ENCODE assay signal across 1 cellular context in the genomic region with DNA sequence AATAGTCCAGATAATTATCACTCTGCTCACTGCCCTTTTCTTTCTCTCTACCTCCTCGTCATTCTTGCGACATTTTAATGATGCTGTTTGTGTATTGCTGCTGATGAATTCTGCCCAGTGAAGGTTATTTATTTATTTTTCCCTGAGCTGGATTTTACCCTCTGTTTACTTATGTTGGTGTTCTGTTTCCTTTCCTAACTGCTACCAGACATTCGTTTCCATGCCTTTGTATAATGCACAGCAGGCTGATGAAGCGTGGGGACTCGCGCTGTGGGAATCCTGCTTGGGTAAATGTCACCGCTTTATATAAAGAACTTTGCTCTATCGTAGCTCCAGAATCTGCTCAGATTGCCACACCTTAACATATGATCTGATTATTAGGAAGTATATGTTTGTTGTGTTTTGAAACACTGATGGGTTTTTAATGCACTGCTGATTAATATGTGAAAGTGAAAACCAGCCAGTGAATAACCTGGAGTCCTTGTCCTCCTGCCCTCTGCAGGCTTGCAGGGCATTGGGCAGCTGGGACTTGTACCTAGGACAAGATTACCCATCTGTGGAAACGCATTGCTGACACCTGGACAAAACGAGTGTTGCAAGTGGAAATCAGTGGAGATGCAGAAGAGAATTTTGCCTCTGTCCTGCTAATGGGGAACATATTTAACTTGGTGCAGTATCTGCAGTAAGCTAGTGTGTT.
TF ChIP-seq lines count a peak whose summit lies in the region.

No MANE protein-coding gene starts in this region.

TF ChIP-seq in WTC11, 78 proteins besides CTCF, POLR2A, EP300 and RAD21 (continued from another document):
- TF ChIP-seq, protein P1, sequence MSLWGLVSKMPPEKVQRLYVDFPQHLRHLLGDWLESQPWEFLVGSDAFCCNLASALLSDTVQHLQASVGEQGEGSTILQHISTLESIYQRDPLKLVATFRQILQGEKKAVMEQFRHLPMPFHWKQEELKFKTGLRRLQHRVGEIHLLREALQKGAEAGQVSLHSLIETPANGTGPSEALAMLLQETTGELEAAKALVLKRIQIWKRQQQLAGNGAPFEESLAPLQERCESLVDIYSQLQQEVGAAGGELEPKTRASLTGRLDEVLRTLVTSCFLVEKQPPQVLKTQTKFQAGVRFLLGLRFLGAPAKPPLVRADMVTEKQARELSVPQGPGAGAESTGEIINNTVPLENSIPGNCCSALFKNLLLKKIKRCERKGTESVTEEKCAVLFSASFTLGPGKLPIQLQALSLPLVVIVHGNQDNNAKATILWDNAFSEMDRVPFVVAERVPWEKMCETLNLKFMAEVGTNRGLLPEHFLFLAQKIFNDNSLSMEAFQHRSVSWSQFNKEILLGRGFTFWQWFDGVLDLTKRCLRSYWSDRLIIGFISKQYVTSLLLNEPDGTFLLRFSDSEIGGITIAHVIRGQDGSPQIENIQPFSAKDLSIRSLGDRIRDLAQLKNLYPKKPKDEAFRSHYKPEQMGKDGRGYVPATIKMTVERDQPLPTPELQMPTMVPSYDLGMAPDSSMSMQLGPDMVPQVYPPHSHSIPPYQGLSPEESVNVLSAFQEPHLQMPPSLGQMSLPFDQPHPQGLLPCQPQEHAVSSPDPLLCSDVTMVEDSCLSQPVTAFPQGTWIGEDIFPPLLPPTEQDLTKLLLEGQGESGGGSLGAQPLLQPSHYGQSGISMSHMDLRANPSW (CRISPR knock-in tag; conservative IDR thresholded peaks at IDR 0.05; ENCODE audit: low read depth) = no peak
- TF ChIP-seq ZNF532 (CRISPR knock-in tag; IDR thresholded peaks at IDR 0.05; ENCODE audit: borderline replicate concordance) = no peak
- TF ChIP-seq ATF1 (CRISPR knock-in tag; IDR thresholded peaks at IDR 0.05) = no peak
- no peak for TF ChIP-seq SMAD4 (CRISPR knock-in tag; IDR thresholded peaks at IDR 0.05)
- TF ChIP-seq NR2C2 (CRISPR knock-in tag; IDR thresholded peaks at IDR 0.05) = no peak
- no peak for TF ChIP-seq GABPB1 (CRISPR knock-in tag; IDR thresholded peaks at IDR 0.05)
- no peak for TF ChIP-seq NR1H2 (CRISPR knock-in tag; IDR thresholded peaks at IDR 0.05)
- TF ChIP-seq, protein P2, sequence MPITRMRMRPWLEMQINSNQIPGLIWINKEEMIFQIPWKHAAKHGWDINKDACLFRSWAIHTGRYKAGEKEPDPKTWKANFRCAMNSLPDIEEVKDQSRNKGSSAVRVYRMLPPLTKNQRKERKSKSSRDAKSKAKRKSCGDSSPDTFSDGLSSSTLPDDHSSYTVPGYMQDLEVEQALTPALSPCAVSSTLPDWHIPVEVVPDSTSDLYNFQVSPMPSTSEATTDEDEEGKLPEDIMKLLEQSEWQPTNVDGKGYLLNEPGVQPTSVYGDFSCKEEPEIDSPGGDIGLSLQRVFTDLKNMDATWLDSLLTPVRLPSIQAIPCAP (CRISPR knock-in tag; IDR thresholded peaks at IDR 0.05) = no peak
- TF ChIP-seq ATF6 (CRISPR knock-in tag; IDR thresholded peaks at IDR 0.05) = no peak
- TF ChIP-seq ZNF396 (CRISPR knock-in tag; IDR thresholded peaks at IDR 0.05; ENCODE audit: borderline replicate concordance) = no peak
- TF ChIP-seq FOXK1 (CRISPR knock-in tag; IDR thresholded peaks at IDR 0.05) = no peak
- no peak for TF ChIP-seq MYBL2 (CRISPR knock-in tag; IDR thresholded peaks at IDR 0.05)
- TF ChIP-seq, protein P3, sequence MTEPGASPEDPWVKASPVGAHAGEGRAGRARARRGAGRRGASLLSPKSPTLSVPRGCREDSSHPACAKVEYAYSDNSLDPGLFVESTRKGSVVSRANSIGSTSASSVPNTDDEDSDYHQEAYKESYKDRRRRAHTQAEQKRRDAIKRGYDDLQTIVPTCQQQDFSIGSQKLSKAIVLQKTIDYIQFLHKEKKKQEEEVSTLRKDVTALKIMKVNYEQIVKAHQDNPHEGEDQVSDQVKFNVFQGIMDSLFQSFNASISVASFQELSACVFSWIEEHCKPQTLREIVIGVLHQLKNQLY (CRISPR knock-in tag; IDR thresholded peaks at IDR 0.05) = no peak
- TF ChIP-seq E2F4 (CRISPR knock-in tag; IDR thresholded peaks at IDR 0.05; ENCODE audit: borderline replicate concordance, low read depth) = no peak
- TF ChIP-seq, protein P4, sequence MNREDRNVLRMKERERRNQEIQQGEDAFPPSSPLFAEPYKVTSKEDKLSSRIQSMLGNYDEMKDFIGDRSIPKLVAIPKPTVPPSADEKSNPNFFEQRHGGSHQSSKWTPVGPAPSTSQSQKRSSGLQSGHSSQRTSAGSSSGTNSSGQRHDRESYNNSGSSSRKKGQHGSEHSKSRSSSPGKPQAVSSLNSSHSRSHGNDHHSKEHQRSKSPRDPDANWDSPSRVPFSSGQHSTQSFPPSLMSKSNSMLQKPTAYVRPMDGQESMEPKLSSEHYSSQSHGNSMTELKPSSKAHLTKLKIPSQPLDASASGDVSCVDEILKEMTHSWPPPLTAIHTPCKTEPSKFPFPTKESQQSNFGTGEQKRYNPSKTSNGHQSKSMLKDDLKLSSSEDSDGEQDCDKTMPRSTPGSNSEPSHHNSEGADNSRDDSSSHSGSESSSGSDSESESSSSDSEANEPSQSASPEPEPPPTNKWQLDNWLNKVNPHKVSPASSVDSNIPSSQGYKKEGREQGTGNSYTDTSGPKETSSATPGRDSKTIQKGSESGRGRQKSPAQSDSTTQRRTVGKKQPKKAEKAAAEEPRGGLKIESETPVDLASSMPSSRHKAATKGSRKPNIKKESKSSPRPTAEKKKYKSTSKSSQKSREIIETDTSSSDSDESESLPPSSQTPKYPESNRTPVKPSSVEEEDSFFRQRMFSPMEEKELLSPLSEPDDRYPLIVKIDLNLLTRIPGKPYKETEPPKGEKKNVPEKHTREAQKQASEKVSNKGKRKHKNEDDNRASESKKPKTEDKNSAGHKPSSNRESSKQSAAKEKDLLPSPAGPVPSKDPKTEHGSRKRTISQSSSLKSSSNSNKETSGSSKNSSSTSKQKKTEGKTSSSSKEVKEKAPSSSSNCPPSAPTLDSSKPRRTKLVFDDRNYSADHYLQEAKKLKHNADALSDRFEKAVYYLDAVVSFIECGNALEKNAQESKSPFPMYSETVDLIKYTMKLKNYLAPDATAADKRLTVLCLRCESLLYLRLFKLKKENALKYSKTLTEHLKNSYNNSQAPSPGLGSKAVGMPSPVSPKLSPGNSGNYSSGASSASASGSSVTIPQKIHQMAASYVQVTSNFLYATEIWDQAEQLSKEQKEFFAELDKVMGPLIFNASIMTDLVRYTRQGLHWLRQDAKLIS (CRISPR knock-in tag; IDR thresholded peaks at IDR 0.05; ENCODE audit: borderline replicate concordance) = no peak
- no peak for TF ChIP-seq ZNF138 (CRISPR knock-in tag; conservative IDR thresholded peaks at IDR 0.05)
- no peak for TF ChIP-seq CBFB (CRISPR knock-in tag; IDR thresholded peaks at IDR 0.05; ENCODE audit: low read depth)
- TF ChIP-seq RELA (CRISPR knock-in tag; IDR thresholded peaks at IDR 0.05; ENCODE audit: borderline replicate concordance) = no peak
